ENCODE assay signal across 18 cellular contexts in genomic region chr3:134085034-134085775, GRCh38. TPM values are rescaled to one million over a fixed set of nuclear protein-coding genes. Genes with fewer than 3 reads are reported as not detected.
DNase-seq lines count a peak whose midpoint lies in the region; ATAC-seq, FAIRE-seq and TF ChIP-seq lines count a peak whose summit lies in the region.
"Had no signal": no experiment of that assay in that cellular context is flagged by ENCODE, and none has a peak within 500 bp of the region (broad histone marks: within the 10 kb centered on the region; RNA-seq: fewer than 3 reads in every experiment).

No MANE protein-coding gene starts in this region.

- 30% methylated on average over 13 of the region's 13 CpGs for WGBS in GM12878 (ENCODE audit: insufficient coverage, insufficient replicate concordance, low lambda C conversion rate, missing lambda C conversion rate)
- WGBS in trophoblast cell (ENCODE audit: extremely low coverage, insufficient coverage, insufficient read length), result no CpG with 5 or more reads among the region's 13 CpGs

- TF ChIP-seq RAD21 in GM12878 (IDR thresholded peaks at IDR 0.05; ENCODE audit: insufficient read depth, low read depth, low read length), result no peak

- H3K4me3 ChIP-seq in GM12878 (no peak overlapping the region), fibroblast of mammary gland (ENCODE audit: control insufficient read depth, low read depth, low read length) (no peak overlapping the region), trophoblast cell (ENCODE audit: low read depth, low read length) (no peak overlapping the region)
- H3K4me3 ChIP-seq: BLaER1, K562, PC-9 had no signal

- H3K4me2 ChIP-seq in GM12878 (ENCODE audit: control insufficient read depth, insufficient read depth) (no peak overlapping the region), trophoblast cell (ENCODE audit: low read length) (no peak overlapping the region)
- H3K4me2 ChIP-seq: BLaER1, PC-9, SK-N-SH had no signal

- H2AK5ac ChIP-seq in trophoblast cell (ENCODE audit: low read length), result peak overlapping the region; percentile 71

- H3K36me3 ChIP-seq in GM12878 (ENCODE audit: control insufficient read depth in 2 of 2, insufficient read depth in 2 of 2, low read length in 1 of 2) (no peaks in the 10 kb centered on the region), trophoblast cell (ENCODE audit: control insufficient read depth in 1 of 2, insufficient read depth in 2 of 2, low read length in 2 of 2) (no peaks in the 10 kb centered on the region)
- H3K36me3 ChIP-seq: BLaER1 had no signal

- peak overlapping the region; percentile 93 for H2BK120ac ChIP-seq in trophoblast cell (ENCODE audit: insufficient read depth, low read length, poor library complexity)

- CTCF ChIA-PET in GM12878 (lab: Yijun Ruan, JAX), result no interaction called here

- no peak overlapping the region for H3K23ac ChIP-seq in trophoblast cell (ENCODE audit: low read length)

- BruUV-seq in GM12878 (replicated peaks; lab: Mats Ljungman, UMichigan), result no TSS peak

- no peaks in the 10 kb centered on the region for H3K9me3 ChIP-seq in GM12878 (replicated peaks; ENCODE audit: control insufficient read depth, insufficient read depth, low read length)
- H3K9me3 ChIP-seq in trophoblast cell (ENCODE audit: insufficient read depth, low read depth, low read length), result peaks cover 2% of the 10 kb centered on the region

- FAIRE-seq in GM12878 (lab: Jason Lieb, UNC), result no peak
- FAIRE-seq: GM12891, K562 had no signal

- peak overlapping the region; percentile 61 for H4K8ac ChIP-seq in trophoblast cell (ENCODE audit: low read depth, low read length)

- ATAC-seq in GM12878, result no peak
- ATAC-seq: K562 had no signal

- H3K18ac ChIP-seq in trophoblast cell (ENCODE audit: low read length), result peak overlapping the region; percentile 44

- H3K9ac ChIP-seq in GM12878 (ENCODE audit: control insufficient read depth, insufficient read depth, low read length) (no peak overlapping the region), trophoblast cell (ENCODE audit: low read length) (no peak overlapping the region)
- H3K9ac ChIP-seq: BLaER1, SK-N-SH had no signal

- SMC1A ChIA-PET in GM12878 (lab: Charles Lee; ENCODE audit: uncharacterized antibody, unreplicated experiment), result no interaction called here

- no peak for TF ChIP-seq POLR2A in GM12878 (IDR thresholded peaks at IDR 0.05; ENCODE audit: low read depth, low read length)

- H3K4ac ChIP-seq in trophoblast cell (ENCODE audit: low read depth, low read length), result peak overlapping the region; percentile 27

- no peaks in the 10 kb centered on the region for H3K79me2 ChIP-seq in GM12878 (ENCODE audit: control insufficient read depth, insufficient read depth, low read length)
- peaks cover 9% of the 10 kb centered on the region for H3K79me2 ChIP-seq in trophoblast cell (ENCODE audit: control insufficient read depth, insufficient read depth, low read length, poor library complexity)

- POLR2A ChIA-PET in GM12878 (lab: Charles Lee), result no interaction called here

- no peak for TF ChIP-seq CTCF in GM12878 (IDR thresholded peaks at IDR 0.05 in 2 of 3, conservative IDR thresholded peaks at IDR 0.05 in 1 of 3; ENCODE audit: control insufficient read depth in 2 of 3, extremely low read depth in 1 of 3, insufficient read depth in 1 of 3, low read depth in 3 of 3, low read length in 3 of 3)
- no peak for TF ChIP-seq CTCF in fibroblast of mammary gland (conservative IDR thresholded peaks at IDR 0.05; ENCODE audit: control insufficient read depth, insufficient read depth, low read depth, low read length)

- intact Hi-C loops in GM12878 (cut with micrococcal nuclease; ENCODE audit: unreplicated experiment), result no loop called here

- H3K27ac ChIP-seq in GM12878 (ENCODE audit: control insufficient read depth, insufficient read depth) (no peak overlapping the region), trophoblast cell (ENCODE audit: low read depth, low read length) (peak overlapping the region; percentile 45)
- H3K27ac ChIP-seq: BLaER1, PC-9 had no signal

- no peaks in the 10 kb centered on the region for H3K4me1 ChIP-seq in GM12878 (ENCODE audit: control insufficient read depth, insufficient read depth, low read length)
- peaks cover 22 to 30% of the 10 kb centered on the region in 2 experiments for H3K4me1 ChIP-seq in trophoblast cell (ENCODE audit: control insufficient read depth in 1 of 2, insufficient read depth in 2 of 2, low read length in 2 of 2)
- H3K4me1 ChIP-seq: BLaER1 had no signal

- H4K20me1 ChIP-seq in GM12878 (ENCODE audit: control insufficient read depth, insufficient read depth), result no peaks in the 10 kb centered on the region
- H4K20me1 ChIP-seq: BLaER1 had no signal

- DNase-seq in GM03348 (ENCODE audit: low spot score) (peak; percentile 41), GM12878 (ENCODE audit: low read depth, low spot score) (no peak), fibroblast of mammary gland (ENCODE audit: low read depth) (peak; percentile 58), trophoblast cell (peak; percentile 47 to 50), NCI-H1436 treated with DMSO at 0.1 percent for 48 hours (lab: John Stamatoyannopoulos, UW) (no peak), kidney tubule cell (ENCODE audit: low spot score) (no peak), MV-4-11 (lab: John Stamatoyannopoulos, UW) (no peak), cortex of kidney (lab: John Stamatoyannopoulos, UW) (no peak)
- DNase-seq: GOT3, NCI-H2107, NCI-H345, NCI-H69, Right ventricle myocardium superior, SK-N-SH had no signal

- no peak overlapping the region for H2AFZ ChIP-seq in GM12878 (ENCODE audit: control insufficient read depth, low read depth, low read length)
- no peak overlapping the region for H2AFZ ChIP-seq in trophoblast cell (ENCODE audit: insufficient read depth, low read length, poor library complexity)
- H2AFZ ChIP-seq: PC-9 had no signal

- in situ Hi-C loops in GM12878 (cut with MboI), result no loop called here

- H3K27me3 ChIP-seq in GM12878 (replicated peaks in 1 of 2; ENCODE audit: control insufficient read depth in 2 of 2, insufficient read depth in 2 of 2, low read length in 1 of 2) (no peaks in the 10 kb centered on the region; a peak in 1 of 4 replicates), trophoblast cell (ENCODE audit: insufficient read depth, low read length) (no peaks in the 10 kb centered on the region)
- H3K27me3 ChIP-seq: BLaER1 had no signal

- TF ChIP-seq EP300 in GM12878 (IDR thresholded peaks at IDR 0.05; ENCODE audit: borderline replicate concordance in 1 of 2, control insufficient read depth in 1 of 2, low read depth in 2 of 2, low read length in 2 of 2), result no peak

- H2BK12ac ChIP-seq in trophoblast cell (ENCODE audit: low read length), result peak overlapping the region; percentile 99

- peak overlapping the region; percentile 83 for H2BK5ac ChIP-seq in trophoblast cell (ENCODE audit: low read depth, low read length, poor library complexity)

- H4K91ac ChIP-seq in trophoblast cell (ENCODE audit: low read depth, low read length), result peak overlapping the region; percentile 99

- RAD21 ChIA-PET in GM12878 (lab: Charles Lee; ENCODE audit: unreplicated experiment), result no interaction called here

- peaks cover 26% of the 10 kb centered on the region for H3K79me1 ChIP-seq in trophoblast cell (ENCODE audit: low read length)

- no peak overlapping the region for H4K12ac ChIP-seq in trophoblast cell (ENCODE audit: low read depth, low read length)

- peak overlapping the region; percentile 95 for H3K14ac ChIP-seq in trophoblast cell (ENCODE audit: low read length)

TF ChIP-seq in GM12878, 131 proteins besides CTCF, POLR2A, EP300 and RAD21:
- TF ChIP-seq RELA (IDR thresholded peaks at IDR 0.05; ENCODE audit: borderline replicate concordance, partially characterized antibody) (no peak), MYB (IDR thresholded peaks at IDR 0.05; ENCODE audit: borderline replicate concordance, low read depth, low read length) (no peak), POLR2AphosphoS5 (IDR thresholded peaks at IDR 0.05; ENCODE audit: low read length) (no peak), GABPA (IDR thresholded peaks at IDR 0.05; ENCODE audit: low read depth) (no peak), SPI1 (IDR thresholded peaks at IDR 0.05; ENCODE audit: borderline replicate concordance, insufficient read depth, low read depth, low read length) (no peak)
- TF ChIP-seq, protein P1, sequence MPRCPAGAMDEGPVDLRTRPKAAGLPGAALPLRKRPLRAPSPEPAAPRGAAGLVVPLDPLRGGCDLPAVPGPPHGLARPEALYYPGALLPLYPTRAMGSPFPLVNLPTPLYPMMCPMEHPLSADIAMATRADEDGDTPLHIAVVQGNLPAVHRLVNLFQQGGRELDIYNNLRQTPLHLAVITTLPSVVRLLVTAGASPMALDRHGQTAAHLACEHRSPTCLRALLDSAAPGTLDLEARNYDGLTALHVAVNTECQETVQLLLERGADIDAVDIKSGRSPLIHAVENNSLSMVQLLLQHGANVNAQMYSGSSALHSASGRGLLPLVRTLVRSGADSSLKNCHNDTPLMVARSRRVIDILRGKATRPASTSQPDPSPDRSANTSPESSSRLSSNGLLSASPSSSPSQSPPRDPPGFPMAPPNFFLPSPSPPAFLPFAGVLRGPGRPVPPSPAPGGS (IDR thresholded peaks at IDR 0.05; ENCODE audit: borderline replicate concordance, insufficient read depth, low read depth, low read length, poor library complexity, severe bottlenecking), result peak; percentile 79

RNA-seq across cellular contexts. Expression of gene SLCO2A1, which starts 55.5 kb away (rescaled TPM):
- total RNA-seq in GM12878 (2013; cell fraction: nucleolus; rRNA removed), result not detected in 2 replicates
- total RNA-seq in GM12878 (2014; rRNA removed), result not detected in 2 replicates
- not detected in 2 replicates for total RNA-seq in GM12878 (2014; rRNA removed; fragmentation: Illumina TruSeq; extraction: Trizol)
- total RNA-seq in GM12878 (2021), result 0.05 TPM in 2 replicates
- not detected for polyA plus RNA-seq in GM12878 (2011; ENCODE audit: low read depth)
- not detected in 2 replicates for polyA plus RNA-seq in GM12878 (2011; rRNA removed)
- not detected in 2 replicates for polyA plus RNA-seq in GM12878 (2011; cell fraction: cytosol; rRNA removed)
- polyA plus RNA-seq in GM12878 (2011; cell fraction: nucleus; rRNA removed), result not detected in 2 replicates
- polyA plus RNA-seq in GM12878 (2012), result not detected in 2 replicates
- polyA plus RNA-seq in GM12878 (2014; fragmentation: Illumina TruSeq; extraction: Trizol), result not detected in 2 replicates
- not detected for polyA plus RNA-seq in GM12878 (2014; fragmentation: Nextera tagmentation; extraction: Ambion mirVana)
- polyA plus RNA-seq in GM12878 (2014; rRNA removed), result not detected in 2 replicates
- not detected for polyA plus RNA-seq in GM12878 (2016; fragmentation: Nextera tagmentation; extraction: Ambion mirVana)
- not detected in 2 replicates for polyA minus RNA-seq in GM12878 (2011; rRNA and poly(A)+ RNA removed)
- polyA minus RNA-seq in GM12878 (2011; cell fraction: cytosol; rRNA and poly(A)+ RNA removed), result not detected in 2 replicates
- polyA minus RNA-seq in GM12878 (2011; cell fraction: nucleus; rRNA and poly(A)+ RNA removed), result not detected in 2 replicates
- 416 and 421 TPM in 2 replicates for polyA plus RNA-seq in trophoblast cell (2013)

Comparison
In these comparisons a context has a peak if more than half of its experiments do, and no peak if none do; other contexts are left out.
1. DNase-seq: peak in GM03348 (single experiment), fibroblast of mammary gland (single experiment) and trophoblast cell (2 of 2); none in GM12878 (single experiment), NCI-H1436 treated with DMSO at 0.1 percent for 48 hours (single experiment), kidney tubule cell (single experiment), MV-4-11 (single experiment) and cortex of kidney (single experiment).